Comparison of ENCODE assay signal across 8 cellular contexts in the genomic region with DNA sequence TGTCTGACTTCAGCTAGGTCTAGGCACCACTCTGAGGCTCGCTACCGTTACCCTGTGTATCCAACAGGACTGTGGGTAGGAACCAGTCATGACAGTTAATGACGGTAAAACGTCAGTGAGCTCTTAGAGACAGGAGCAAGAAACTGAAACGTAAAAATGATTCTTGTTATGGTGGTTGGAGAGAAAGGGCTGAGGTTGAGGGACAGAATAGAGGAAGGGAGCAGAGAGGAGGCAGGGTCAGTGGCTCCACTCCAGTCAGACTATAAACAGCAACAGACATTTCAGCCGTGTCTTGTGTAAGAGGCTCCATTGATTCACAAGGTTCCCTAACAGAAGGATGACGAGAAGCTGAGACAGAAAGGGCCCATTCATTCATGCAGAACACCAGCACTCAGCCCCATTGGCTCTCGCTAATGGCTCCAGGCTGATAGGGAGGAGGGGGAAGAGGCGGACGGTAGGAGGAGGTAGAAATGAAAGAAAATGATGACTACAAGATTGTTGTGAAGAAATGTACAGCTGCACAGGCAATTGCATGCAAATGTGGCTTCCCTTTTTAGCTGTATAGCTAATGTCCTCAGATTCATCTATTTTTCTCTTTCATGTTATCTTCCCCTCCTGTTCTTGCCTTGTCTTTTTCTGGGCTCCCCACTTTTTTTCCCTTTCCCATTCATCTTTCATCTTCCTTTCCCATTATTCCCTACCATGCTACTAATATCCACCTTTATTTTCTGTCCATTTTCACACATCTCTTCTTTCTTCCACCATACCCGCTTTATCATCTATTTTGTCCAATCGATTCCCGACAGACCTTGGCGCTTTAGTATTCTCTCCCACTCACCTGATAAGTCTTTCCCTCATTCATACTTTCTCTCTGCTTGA. TPM values are rescaled to one million over a fixed set of nuclear protein-coding genes. Genes with fewer than 3 reads are reported as not detected.
DNase-seq lines count a peak whose midpoint lies in the region; ATAC-seq and TF ChIP-seq lines count a peak whose summit lies in the region.

No MANE protein-coding gene starts in this region.

- H3K36me3 Mint-ChIP-seq in T-helper 17 cell (ENCODE audit: low read depth), result no peaks in the 10 kb centered on the region
- no peaks in the 10 kb centered on the region for H3K36me3 Mint-ChIP-seq in stimulated activated memory B cell treated with anti-CD40 and anti-IgM and Interleukin-4, amounts not matched to agents 10 μg/mL and 1 μg/mL and 100 μg/mL, for 72 hours

- H3K4me1 Mint-ChIP-seq in T-helper 17 cell, result peaks cover 50% of the 10 kb centered on the region
- H3K4me1 Mint-ChIP-seq in stimulated activated memory B cell treated with anti-CD40 and anti-IgM and Interleukin-4, amounts not matched to agents 10 μg/mL and 1 μg/mL and 100 μg/mL, for 72 hours, result peaks cover 62% of the 10 kb centered on the region

- no peaks in the 10 kb centered on the region for H3K9me3 ChIP-seq in T-helper 17 cell (ENCODE audit: control insufficient read depth, low read length, poor library complexity, severe bottlenecking)

- H3K4me3 Mint-ChIP-seq in T-helper 17 cell, result peak overlapping the region; percentile 81
- H3K4me3 Mint-ChIP-seq in stimulated activated memory B cell treated with anti-CD40 and anti-IgM and Interleukin-4, amounts not matched to agents 10 μg/mL and 1 μg/mL and 100 μg/mL, for 72 hours, result peak overlapping the region; percentile 70

- DNase-seq in AG09319 (ENCODE audit: extremely low read depth, low read depth), result peak; percentile 88
- DNase-seq in T-helper 17 cell, result no peak
- DNase-seq in foreskin melanocyte, result peak; percentile 99
- DNase-seq in NCI-H1436 (lab: John Stamatoyannopoulos, UW), result no peak
- no peak for DNase-seq in D341Med (ENCODE audit: low spot score)

- peak overlapping the region; percentile 89 for H3K27ac Mint-ChIP-seq in T-helper 17 cell
- H3K27ac Mint-ChIP-seq in stimulated activated memory B cell treated with anti-CD40 and anti-IgM and Interleukin-4, amounts not matched to agents 10 μg/mL and 1 μg/mL and 100 μg/mL, for 72 hours, result peak overlapping the region; percentile 89

- ATAC-seq in GM18907 (IDR thresholded peaks at IDR 0.05; ENCODE audit: unreplicated experiment) (peak; percentile 57), HG03064 (IDR thresholded peaks at IDR 0.05; ENCODE audit: low read depth, unreplicated experiment) (peak; percentile 52), T-helper 17 cell (peak; percentile 69)
- peak; percentile 92 for ATAC-seq in stimulated activated memory B cell treated with anti-CD40 and anti-IgM and Interleukin-4, amounts not matched to agents 10 μg/mL and 1 μg/mL and 100 μg/mL, for 72 hours

- no peak for TF ChIP-seq CTCF in AG09319 (IDR thresholded peaks at IDR 0.05; ENCODE audit: low read depth, low read length)

- no peaks in the 10 kb centered on the region for H3K27me3 Mint-ChIP-seq in T-helper 17 cell
- no peaks in the 10 kb centered on the region for H3K27me3 Mint-ChIP-seq in stimulated activated memory B cell treated with anti-CD40 and anti-IgM and Interleukin-4, amounts not matched to agents 10 μg/mL and 1 μg/mL and 100 μg/mL, for 72 hours

- no peaks in the 10 kb centered on the region for H3K9me3 Mint-ChIP-seq in stimulated activated memory B cell treated with anti-CD40 and anti-IgM and Interleukin-4, amounts not matched to agents 10 μg/mL and 1 μg/mL and 100 μg/mL, for 72 hours

RNA-seq across cellular contexts. Expression of gene ETS1, which starts 34.3 kb away (rescaled TPM):
- total RNA-seq in T-helper 17 cell, result 100 to 1,000 TPM; 670 to 745 TPM

Comparison
In these comparisons a context has a peak if more than half of its experiments do, and no peak if none do; other contexts are left out.
1. DNase-seq: peak in AG09319 (single experiment) and foreskin melanocyte (single experiment); none in T-helper 17 cell (0 of 3), NCI-H1436 (single experiment) and D341Med (single experiment).
2. Peak in every context shown above with its lines, with median percentiles within 50 percentile points of each other: ATAC-seq.